Comparison of ENCODE assay signal across 6 cellular contexts in the genomic region with DNA sequence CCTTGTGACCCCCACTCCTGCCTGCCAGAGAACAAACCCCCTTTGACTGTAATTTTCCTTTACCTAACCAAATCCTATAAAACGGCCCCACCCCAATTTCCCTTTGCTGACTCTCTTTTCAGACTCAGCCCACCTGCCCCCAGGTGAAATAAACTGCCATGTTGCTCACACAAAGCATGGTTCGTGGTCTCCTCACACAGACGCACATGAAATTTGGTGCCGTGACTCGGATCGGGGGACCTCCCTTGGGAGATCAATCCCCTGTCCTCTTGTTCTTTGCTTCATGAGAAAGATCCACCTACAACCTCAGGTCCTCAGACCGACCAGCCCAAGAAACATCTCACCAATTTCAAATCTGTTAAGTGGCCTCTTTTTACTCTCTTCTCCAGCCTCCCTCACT.
DNase-seq lines count a peak whose midpoint lies in the region; TF ChIP-seq lines count a peak whose summit lies in the region.
"Not testable (repeated sequence)": the region's sequence is repeated elsewhere in the genome, so short reads cannot be mapped to it uniquely, and the experiment has no call there.

No MANE protein-coding gene starts in this region.

- H3K56ac ChIP-seq in H9 (ENCODE audit: insufficient read length, low read depth, low read length); mesendoderm (ENCODE audit: low read length): not testable (repeated sequence)

- not testable (repeated sequence) for H3K27me3 ChIP-seq in H9 (ENCODE audit: insufficient read depth, low read length); HUES64 (ENCODE audit: insufficient read depth, low read length); endodermal cell (ENCODE audit: control insufficient read depth, insufficient read depth, low read length, poor library complexity, severe bottlenecking); mesendoderm (ENCODE audit: insufficient read depth, low read length, poor library complexity)

- H3K4me3 Mint-ChIP-seq in H9: peak overlapping the region in 1 of 2 experiments; percentile 16; a peak in 2 of 5 replicates
- not testable (repeated sequence) for H3K4me3 Mint-ChIP-seq in endodermal cell

- not testable (repeated sequence) for H2BK15ac ChIP-seq in H9 (ENCODE audit: low read depth, low read length); mesendoderm (replicated peaks; ENCODE audit: low read depth)

- H3K27me3 Mint-ChIP-seq in H9 (ENCODE audit: low read depth); endodermal cell (ENCODE audit: insufficient read depth): not testable (repeated sequence)

- H4K5ac ChIP-seq in H9 (ENCODE audit: insufficient read length, low read depth, low read length); mesendoderm (ENCODE audit: low read length): not testable (repeated sequence)

- not testable (repeated sequence) for H4K91ac ChIP-seq in H9 (ENCODE audit: insufficient read length, low read depth, low read length)

- not testable (repeated sequence) for H3K36me3 ChIP-seq in ES-I3 (ENCODE audit: insufficient read depth, low read length); HUES64 (ENCODE audit: insufficient read depth, low read length); endodermal cell (ENCODE audit: control insufficient read depth, insufficient read depth, low read length); mesendoderm (ENCODE audit: control insufficient read depth, insufficient read depth, low read length)

- H3K14ac ChIP-seq in H9 (ENCODE audit: insufficient read depth, low read length): not testable (repeated sequence)

- not testable (repeated sequence) for H3K79me1 ChIP-seq in H9 (ENCODE audit: insufficient read depth, low read depth, low read length, poor library complexity, severe bottlenecking); mesendoderm (ENCODE audit: low read length)

- peaks cover 11 to 24% of the 10 kb centered on the region in 2 experiments for H3K4me1 Mint-ChIP-seq in H9
- peaks cover 44% of the 10 kb centered on the region for H3K4me1 Mint-ChIP-seq in endodermal cell

- H3K27ac Mint-ChIP-seq in H9 (peak overlapping the region in 2 of 3 experiments; percentile 84 to 91; a peak in 3 of 7 replicates), endodermal cell (peak overlapping the region; percentile 93)

- H3K4me3 ChIP-seq in HUES64 (ENCODE audit: low read length): peak overlapping the region; percentile 42
- not testable (repeated sequence) for H3K4me3 ChIP-seq in endodermal cell (ENCODE audit: low read length); mesendoderm (ENCODE audit: low read length)
- H3K4me3 ChIP-seq in iPS-11a (ENCODE audit: low read depth, low read length): peak overlapping the region; percentile 27

- not testable (repeated sequence) for H2BK20ac ChIP-seq in H9 (ENCODE audit: low read depth, low read length, poor library complexity, severe bottlenecking)

- H3K27ac ChIP-seq in H9 (ENCODE audit: insufficient read length, low read depth, low read length) (peak overlapping the region; percentile 61), HUES64 (ENCODE audit: low read depth, low read length) (peak overlapping the region; percentile 60; the same call in 1 of the 2 replicates), mesendoderm (ENCODE audit: low read depth, low read length) (peak overlapping the region; percentile 57)
- H3K27ac ChIP-seq in endodermal cell (ENCODE audit: low read depth, low read length): not testable (repeated sequence)

- peaks cover 11% of the 10 kb centered on the region; the same call in 1 of the 2 replicates for H3K79me2 ChIP-seq in H9 (ENCODE audit: insufficient read depth, low read length)
- not testable (repeated sequence) for H3K79me2 ChIP-seq in mesendoderm (ENCODE audit: control insufficient read depth, insufficient read depth, low read length)

- H2BK5ac ChIP-seq in H9 (ENCODE audit: insufficient read length, low read length); mesendoderm (ENCODE audit: low read length): not testable (repeated sequence)

- not testable (repeated sequence) for H4K8ac ChIP-seq in H9 (replicated peaks; ENCODE audit: insufficient read length, low read depth, low read length); mesendoderm (ENCODE audit: low read depth, low read length)

- no CpG with 5 or more reads among the region's 7 CpGs for WGBS in H9 (ENCODE audit: extremely low coverage, insufficient read length, low lambda C conversion rate)
- WGBS in HUES64: 46% methylated on average over 7 of the region's 7 CpGs
- WGBS in endodermal cell (ENCODE audit: insufficient coverage in 1 of 2, insufficient read length in 1 of 2), 2 experiments: 78 to 80% methylated on average over 6 to 7 of the region's 7 CpGs
- WGBS in mesendoderm (ENCODE audit: extremely low coverage, insufficient coverage, low lambda C conversion rate): no CpG with 5 or more reads among the region's 7 CpGs

- H2BK120ac ChIP-seq in H9 (ENCODE audit: low read depth, low read length, poor library complexity, severe bottlenecking): not testable (repeated sequence)
- peak overlapping the region; percentile 45 for H2BK120ac ChIP-seq in mesendoderm (ENCODE audit: low read depth, low read length)

- peak; percentile 73 for DNase-seq in H9
- peak; percentile 74 for DNase-seq in endodermal cell
- not testable (repeated sequence) for DNase-seq in mesendoderm

- H3K36me3 Mint-ChIP-seq in H9 (ENCODE audit: insufficient read depth in 1 of 3, low read depth in 3 of 3); endodermal cell (ENCODE audit: low read depth): not testable (repeated sequence)

- not testable (repeated sequence) for H3K4me2 ChIP-seq in H9 (ENCODE audit: insufficient read depth, insufficient read length, low read length); mesendoderm (ENCODE audit: low read length)

- not testable (repeated sequence) for H3K23ac ChIP-seq in H9 (ENCODE audit: insufficient read length, low read depth, low read length); mesendoderm (ENCODE audit: low read length)

- H3K4ac ChIP-seq in H9 (ENCODE audit: low read depth, low read length); mesendoderm (ENCODE audit: low read depth, low read length): not testable (repeated sequence)

- H3K4me1 ChIP-seq in ES-I3 (ENCODE audit: insufficient read depth, low read length) (peaks cover 37% of the 10 kb centered on the region), HUES64 (ENCODE audit: insufficient read depth, low read length) (peaks cover 12% of the 10 kb centered on the region)
- H3K4me1 ChIP-seq in H9 (ENCODE audit: insufficient read depth, low read length); endodermal cell (ENCODE audit: control insufficient read depth, insufficient read depth, low read length); mesendoderm (ENCODE audit: control insufficient read depth, low read depth, low read length): not testable (repeated sequence)

- H4K20me1 ChIP-seq in H9 (ENCODE audit: control insufficient read depth, insufficient read depth, insufficient read length): not testable (repeated sequence)

- not testable (repeated sequence) for H2AFZ ChIP-seq in H9 (ENCODE audit: low read length)

- not testable (repeated sequence) for H2BK12ac ChIP-seq in H9 (ENCODE audit: insufficient read length, low read depth, low read length)

- not testable (repeated sequence) for TF ChIP-seq CTCF in H9 (conservative IDR thresholded peaks at IDR 0.05); endodermal cell (conservative IDR thresholded peaks at IDR 0.05)

- H3K9me3 Mint-ChIP-seq in H9, endodermal cell: not testable (repeated sequence)

- H3K9ac ChIP-seq in ES-I3 (ENCODE audit: low read depth, low read length) (peak overlapping the region; percentile 77), H9 (ENCODE audit: extremely low read depth, insufficient read length, low read length) (peak overlapping the region; percentile 23), HUES64 (ENCODE audit: low read depth, low read length) (peak overlapping the region; percentile 54)
- not testable (repeated sequence) for H3K9ac ChIP-seq in endodermal cell (ENCODE audit: extremely low read depth, low read length, poor library complexity, severe bottlenecking); mesendoderm (ENCODE audit: low read length)

- not testable (repeated sequence) for H3T11ph ChIP-seq in H9 (ENCODE audit: low read length)

- not testable (repeated sequence) for H3K9me3 ChIP-seq in ES-I3 (ENCODE audit: control insufficient read depth, insufficient read depth, low read length); H9 (ENCODE audit: control insufficient read depth, low read depth, low read length); HUES64 (ENCODE audit: insufficient read depth, low read depth, low read length); endodermal cell (ENCODE audit: control insufficient read depth, low read length)

- H2AK5ac ChIP-seq in H9 (ENCODE audit: insufficient read length, low read length); mesendoderm (ENCODE audit: low read length): not testable (repeated sequence)

- H3K18ac ChIP-seq in H9 (ENCODE audit: insufficient read length, low read depth, low read length): not testable (repeated sequence)
- H3K18ac ChIP-seq in mesendoderm (ENCODE audit: low read length): peak overlapping the region; percentile 84

- not testable (repeated sequence) for H3K23me2 ChIP-seq in H9 (ENCODE audit: insufficient read length, low read depth, low read length, poor library complexity, severe bottlenecking)
